ENCODE assay signal across 1 cellular context in the genomic region with DNA sequence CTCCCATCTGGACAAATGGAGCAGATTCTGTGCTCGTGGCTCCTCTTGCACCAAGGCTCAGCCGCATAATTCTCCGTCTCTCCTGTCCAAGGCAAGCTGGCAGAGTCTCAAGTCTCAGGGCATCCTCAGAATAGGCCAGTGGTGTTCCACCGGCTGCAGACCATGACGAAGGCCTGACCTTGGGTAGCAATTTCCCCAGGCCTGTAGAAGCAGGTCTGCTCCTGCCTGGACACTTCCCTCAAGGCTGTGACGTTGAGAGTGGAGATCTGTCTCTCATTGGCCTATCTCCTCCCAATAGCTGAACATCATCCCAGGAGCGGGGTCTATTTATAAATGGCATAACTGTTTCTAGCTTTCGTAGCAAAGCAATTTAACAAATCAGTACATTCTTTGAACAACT.
TF ChIP-seq lines count a peak whose summit lies in the region.

No MANE protein-coding gene starts in this region.

TF ChIP-seq in H1, 55 proteins besides CTCF, POLR2A, EP300 and RAD21:
- TF ChIP-seq POU5F1 (IDR thresholded peaks at IDR 0.05; ENCODE audit: low read depth, low read length), result no peak
- TF ChIP-seq RFX5 (IDR thresholded peaks at IDR 0.05; ENCODE audit: borderline replicate concordance, low read depth, low read length), result no peak
TF ChIP-seq in H1: peak in this region for 0.
